19 cellular contexts compared by ENCODE assay signal in genomic region chr6:154888426-154888825, GRCh38.
DNase-seq lines count a peak whose midpoint lies in the region; ATAC-seq and TF ChIP-seq lines count a peak whose summit lies in the region.
"Had no signal": no experiment of that assay in that cellular context is flagged by ENCODE, and none has a peak within 500 bp of the region (broad histone marks: within the 10 kb centered on the region; RNA-seq: fewer than 3 reads in every experiment).

No MANE protein-coding gene starts in this region.

- CTCF ChIA-PET in HEK293T (lab: Yijun Ruan, JAX): no interaction called here

- H3K36me3 Mint-ChIP-seq in osteocyte (ENCODE audit: unreplicated experiment): peaks cover 11% of the 10 kb centered on the region

- H3K9me3 Mint-ChIP-seq in osteocyte (ENCODE audit: unreplicated experiment): no peaks in the 10 kb centered on the region
- H3K9me3 Mint-ChIP-seq: CD4-positive, alpha-beta memory T cell had no signal

- H3K27me3 ChIP-seq in gastroesophageal sphincter: no peaks in the 10 kb centered on the region

- no peak for TF ChIP-seq CTCF in gastroesophageal sphincter (IDR thresholded peaks at IDR 0.05)
- no peak for TF ChIP-seq CTCF in osteocyte (IDR thresholded peaks at IDR 0.05)

- no peak for TF ChIP-seq EP300 in gastroesophageal sphincter (IDR thresholded peaks at IDR 0.05)

- ATAC-seq in gastroesophageal sphincter: no peak
- ATAC-seq: K562, Panc1 had no signal

- H3K27ac ChIP-seq in gastroesophageal sphincter: peak overlapping the region in 3 of 4 donors; percentile 14 to 49 (median 19)
- no peak overlapping the region for H3K27ac ChIP-seq in substantia nigra (ENCODE audit: low read depth, low read length, poor library complexity, severe bottlenecking)
- H3K27ac ChIP-seq: 22Rv1 had no signal

- peak; percentile 38 for DNase-seq in NCI-H82 (lab: John Stamatoyannopoulos, UW)
- no peak for DNase-seq in NCI-H82 treated with DMSO at 0.1 percent for 48 hours (lab: John Stamatoyannopoulos, UW; ENCODE audit: unreplicated experiment)
- DNase-seq in osteocyte (ENCODE audit: extremely low spot score, unreplicated experiment): no peak
- no peak for DNase-seq in dedifferentiated amniotic fluid mesenchymal stem cell (ENCODE audit: extremely low spot score)
- DNase-seq in substantia nigra (lab: John Stamatoyannopoulos, UW): no peak
- no peak for DNase-seq in HEK293T (ENCODE audit: extremely low spot score)
- no peak for DNase-seq in activated CD4-positive, alpha-beta T cell treated with anti-CD3 and anti-CD28 coated beads for 1 hour
- DNase-seq: Calu3; CD4-positive, alpha-beta memory T cell; DMS53; NCI-H1417 treated with DMSO at 0.1 percent for 48 hours; NCI-H2029 treated with DMSO at 0.1 percent for 48 hours; NCI-H2171 treated with DMSO at 0.1 percent for 48 hours; NCI-H510A had no signal

- H3K4me3 Mint-ChIP-seq in osteocyte (ENCODE audit: unreplicated experiment): no peak overlapping the region
- H3K4me3 Mint-ChIP-seq: CD4-positive, alpha-beta memory T cell had no signal

- no peaks in the 10 kb centered on the region for H3K9me3 ChIP-seq in gastroesophageal sphincter
- H3K9me3 ChIP-seq: HAP-1 had no signal

- no peaks in the 10 kb centered on the region for H3K27me3 Mint-ChIP-seq in osteocyte (ENCODE audit: unreplicated experiment)
- H3K27me3 Mint-ChIP-seq: CD4-positive, alpha-beta memory T cell had no signal

- no peak for TF ChIP-seq POLR2A in gastroesophageal sphincter (IDR thresholded peaks at IDR 0.05)

- peaks cover 0 to 2% of the 10 kb centered on the region in 2 donors for H3K36me3 ChIP-seq in gastroesophageal sphincter
- H3K36me3 ChIP-seq: HAP-1 had no signal

- peaks cover 0 to 34% (median 14%) of the 10 kb centered on the region in 3 donors for H3K4me1 ChIP-seq in gastroesophageal sphincter
- H3K4me1 ChIP-seq: HAP-1 had no signal

- H3K27ac Mint-ChIP-seq in osteocyte (ENCODE audit: unreplicated experiment): peak overlapping the region; percentile 7

- peaks cover 17% of the 10 kb centered on the region for H3K4me1 Mint-ChIP-seq in osteocyte (ENCODE audit: unreplicated experiment)

- POLR2A ChIA-PET in HEK293T (lab: Yijun Ruan, JAX): no interaction called here

- WGBS in gastroesophageal sphincter (ENCODE audit: low coverage in 1 of 2), 2 donors: 20 to 73% methylated on average over 1 to 4 of the region's 4 CpGs

- no peak overlapping the region for H3K4me3 ChIP-seq in gastroesophageal sphincter
- H3K4me3 ChIP-seq: HAP-1, K562 had no signal

TF ChIP-seq in HEK293T, 16 proteins besides CTCF, POLR2A, EP300 and RAD21:
- TF ChIP-seq ELF4 (IDR thresholded peaks at IDR 0.05): no peak
- no peak for TF ChIP-seq LEF1 (IDR thresholded peaks at IDR 0.05; ENCODE audit: borderline replicate concordance)
- no peak for TF ChIP-seq SP1 (IDR thresholded peaks at IDR 0.05)
- no peak for TF ChIP-seq SUZ12 (IDR thresholded peaks at IDR 0.05)
- TF ChIP-seq HDGF (IDR thresholded peaks at IDR 0.05; ENCODE audit: borderline replicate concordance): no peak
- TF ChIP-seq ARNT (IDR thresholded peaks at IDR 0.05): no peak
- no peak for TF ChIP-seq FOXM1 (IDR thresholded peaks at IDR 0.05; ENCODE audit: borderline replicate concordance)
- TF ChIP-seq FOXK2 (IDR thresholded peaks at IDR 0.05): no peak
- no peak for TF ChIP-seq L3MBTL2 (conservative IDR thresholded peaks at IDR 0.05)
